22 cellular contexts compared by ENCODE assay signal in genomic region chr12:132717011-132717410, GRCh38.
"Had no signal": no experiment of that assay in that cellular context is flagged by ENCODE, and none has a peak within 500 bp of the region (broad histone marks: within the 10 kb centered on the region; RNA-seq: fewer than 3 reads in every experiment).

No MANE protein-coding gene starts in this region.

- H3K4me3 Mint-ChIP-seq: memory B cell, mesothelial cell of epicardium, natural killer cell, neural crest cell had no signal

- DNase-seq: dermis blood vessel endothelial cell; esophagus squamous epithelium; foreskin keratinocyte; kidney; left cardiac atrium; left ventricle myocardium inferior; lower lobe of right lung; natural killer cell; nucleus accumbens; right cardiac atrium; stimulated activated CD4-positive, alpha-beta T cell treated with anti-CD3 and anti-CD28 coated beads, Interleukin-2, amount 100 ng/mL, for 48 hours; stimulated activated naive CD4-positive, alpha-beta T cell treated with Interleukin-2 at 50 U/mL for 16 hours; tibial artery; uterus had no signal

- H3K27ac ChIP-seq: esophagus squamous epithelium, foreskin keratinocyte, hepatocyte, left ventricle myocardium inferior, lower lobe of right lung, pancreas, tibial artery, upper lobe of left lung, uterus had no signal

- H3K4me1 Mint-ChIP-seq: mesothelial cell of epicardium, natural killer cell had no signal

- H3K36me3 Mint-ChIP-seq: natural killer cell had no signal

- H3K27me3 Mint-ChIP-seq: memory B cell, progenitor cell of endocrine pancreas had no signal

- H3K9me3 Mint-ChIP-seq: memory B cell, mesothelial cell of epicardium, natural killer cell, neural crest cell had no signal

- H3K9me3 ChIP-seq: esophagus squamous epithelium, left ventricle myocardium inferior, lower lobe of right lung, pancreas, tibial artery, upper lobe of left lung, uterus had no signal

- H3K36me3 ChIP-seq: uterus had no signal

- ATAC-seq: foreskin keratinocyte, left cardiac atrium, natural killer cell had no signal

- H3K27ac Mint-ChIP-seq: memory B cell, mesothelial cell of epicardium, natural killer cell, progenitor cell of endocrine pancreas had no signal

- H3K4me3 ChIP-seq: esophagus squamous epithelium, hepatocyte, left ventricle myocardium inferior, lower lobe of right lung, pancreas, smooth muscle cell, tibial artery, upper lobe of left lung, uterus had no signal
